In the genomic region with DNA sequence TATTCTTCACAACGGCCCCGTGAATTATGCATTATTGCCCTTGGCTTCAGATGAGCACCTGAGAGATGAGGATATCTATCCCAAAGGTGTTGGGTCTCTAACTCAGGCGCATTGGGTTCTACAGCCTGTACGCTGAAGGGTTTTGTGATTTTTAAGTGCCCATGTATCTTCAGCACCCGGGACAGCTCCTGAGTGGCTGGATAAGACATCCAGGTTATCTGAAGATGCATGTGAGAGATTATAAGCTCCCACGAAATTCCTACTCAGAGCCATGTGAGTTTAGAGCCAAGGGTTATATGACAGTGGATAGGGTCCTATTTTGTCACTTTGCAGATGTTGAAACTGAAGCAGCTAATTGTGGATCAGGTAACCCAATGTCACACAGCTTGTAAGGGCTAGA, we compare ENCODE assay signal across 15 cellular contexts.
A peak's percentile ranks its signal among the peaks of the same experiment; 100 is the strongest.
DNase-seq lines count a peak whose midpoint lies in the region; ATAC-seq and TF ChIP-seq lines count a peak whose summit lies in the region.
"Had no signal": no experiment of that assay in that cellular context is flagged by ENCODE, and none has a peak within 500 bp of the region (broad histone marks: within the 10 kb centered on the region; RNA-seq: fewer than 3 reads in every experiment).

No MANE protein-coding gene starts in this region.

- intact Hi-C loops in activated naive CD4-positive, alpha-beta T cell treated with anti-CD3 and anti-CD28 coated beads for 36 hours (cut with micrococcal nuclease), result no loop called here
- intact Hi-C loops in heart right ventricle (cut with DNase I), result no loop called here

- H3K36me3 Mint-ChIP-seq in activated naive CD4-positive, alpha-beta T cell treated with anti-CD3 and anti-CD28 coated beads for 36 hours (ENCODE audit: low read depth), result no peaks in the 10 kb centered on the region
- H3K36me3 Mint-ChIP-seq in activated naive CD4-positive, alpha-beta T cell treated with anti-CD3 and anti-CD28 coated beads, Interleukin-2, amount 10 ng/mL, durations not matched to agents 7 days and 5 days, result no peaks in the 10 kb centered on the region
- no peaks in the 10 kb centered on the region for H3K36me3 Mint-ChIP-seq in progenitor cell of endocrine pancreas (ENCODE audit: insufficient read depth)
- H3K36me3 Mint-ChIP-seq: activated CD8-positive, alpha-beta memory T cell treated with anti-CD3 and anti-CD28 coated beads, Interleukin-2, amount 10 ng/mL, durations not matched to agents 7 days and 5 days; activated naive CD4-positive, alpha-beta T cell treated with anti-CD3 and anti-CD28 coated beads, Interleukin-2, amount 50 U/mL, for 72 hours; naive thymus-derived CD4-positive, alpha-beta T cell had no signal

- peaks cover 0 to 21% (median 0%) of the 10 kb centered on the region in 11 donors for H3K9me3 ChIP-seq in heart right ventricle

- no peaks in the 10 kb centered on the region for H3K4me1 ChIP-seq in heart right ventricle

- TF ChIP-seq CTCF in epithelial cell of esophagus (IDR thresholded peaks at IDR 0.05; ENCODE audit: insufficient read depth, low read depth, low read length, missing control alignments), result no peak
- no peak for TF ChIP-seq CTCF in progenitor cell of endocrine pancreas (IDR thresholded peaks at IDR 0.05; ENCODE audit: unreplicated experiment)
- TF ChIP-seq CTCF in heart right ventricle (IDR thresholded peaks at IDR 0.05), result no peak

- WGBS in heart right ventricle, 2 donors, result 56 to 59% methylated on average over 6 of the region's 6 CpGs

- CTCF ChIA-PET in activated naive CD4-positive, alpha-beta T cell treated with anti-CD3 and anti-CD28 coated beads for 36 hours (lab: Charles Lee), result no interaction called here
- CTCF ChIA-PET in activated naive CD4-positive, alpha-beta T cell treated with anti-CD3 and anti-CD28 coated beads, Interleukin-2, amount 10 ng/mL, durations not matched to agents 7 days and 5 days (lab: Charles Lee), result interaction anchor here (1.1 kb wide), 1 partner anchor 1319 kb away, joined by 3 read pairs; no protein-coding TSS in a partner anchor

- DNase-seq in activated naive CD4-positive, alpha-beta T cell treated with anti-CD3 and anti-CD28 coated beads for 36 hours, result peak; percentile 9
- no peak for DNase-seq in activated naive CD4-positive, alpha-beta T cell treated with anti-CD3 and anti-CD28 coated beads, Interleukin-2, amount 10 ng/mL, durations not matched to agents 7 days and 5 days
- DNase-seq in epithelial cell of esophagus (ENCODE audit: low read depth) (peak; percentile 13), progenitor cell of endocrine pancreas (ENCODE audit: low spot score, unreplicated experiment) (peak; percentile 59), activated T-cell treated with anti-CD3 and anti-CD28 coated beads for 4 hours (no peak), heart right ventricle (no peak), NCI-H2227 treated with DMSO at 0.1 percent for 48 hours (lab: John Stamatoyannopoulos, UW) (no peak)
- DNase-seq: activated CD8-positive, alpha-beta memory T cell treated with anti-CD3 and anti-CD28 coated beads, Interleukin-2, amount 10 ng/mL, durations not matched to agents 7 days and 5 days; naive thymus-derived CD4-positive, alpha-beta T cell; NCI-H524 treated with DMSO at 0.1 percent for 48 hours; Right ventricle myocardium superior; stimulated activated CD4-positive, alpha-beta T cell treated with anti-CD3 and anti-CD28 coated beads, Interleukin-1b, Interleukin-23, amount 100 ng/mL, for 48 hours had no signal

- no peaks in the 10 kb centered on the region for H3K36me3 ChIP-seq in heart right ventricle

- ATAC-seq in heart right ventricle, result no peak
- ATAC-seq: activated CD8-positive, alpha-beta memory T cell treated with anti-CD3 and anti-CD28 coated beads, Interleukin-2, amount 10 ng/mL, durations not matched to agents 7 days and 5 days; activated naive CD4-positive, alpha-beta T cell treated with anti-CD3 and anti-CD28 coated beads, Interleukin-2, amount 50 U/mL, for 72 hours; left colon; naive thymus-derived CD4-positive, alpha-beta T cell had no signal

- no peaks in the 10 kb centered on the region for H3K27me3 Mint-ChIP-seq in activated naive CD4-positive, alpha-beta T cell treated with anti-CD3 and anti-CD28 coated beads for 36 hours (ENCODE audit: low read depth)
- no peaks in the 10 kb centered on the region for H3K27me3 Mint-ChIP-seq in activated naive CD4-positive, alpha-beta T cell treated with anti-CD3 and anti-CD28 coated beads, Interleukin-2, amount 10 ng/mL, durations not matched to agents 7 days and 5 days
- peaks cover 22% of the 10 kb centered on the region for H3K27me3 Mint-ChIP-seq in progenitor cell of endocrine pancreas
- H3K27me3 Mint-ChIP-seq: activated CD8-positive, alpha-beta memory T cell treated with anti-CD3 and anti-CD28 coated beads, Interleukin-2, amount 10 ng/mL, durations not matched to agents 7 days and 5 days had no signal

- no peaks in the 10 kb centered on the region for H3K4me1 Mint-ChIP-seq in activated naive CD4-positive, alpha-beta T cell treated with anti-CD3 and anti-CD28 coated beads for 36 hours (ENCODE audit: low read depth)
- H3K4me1 Mint-ChIP-seq in activated naive CD4-positive, alpha-beta T cell treated with anti-CD3 and anti-CD28 coated beads, Interleukin-2, amount 10 ng/mL, durations not matched to agents 7 days and 5 days, result no peaks in the 10 kb centered on the region
- no peaks in the 10 kb centered on the region for H3K4me1 Mint-ChIP-seq in progenitor cell of endocrine pancreas (ENCODE audit: low read depth)
- H3K4me1 Mint-ChIP-seq: activated CD8-positive, alpha-beta memory T cell treated with anti-CD3 and anti-CD28 coated beads, Interleukin-2, amount 10 ng/mL, durations not matched to agents 7 days and 5 days; naive thymus-derived CD4-positive, alpha-beta T cell had no signal

- no peak overlapping the region for H3K4me3 Mint-ChIP-seq in activated naive CD4-positive, alpha-beta T cell treated with anti-CD3 and anti-CD28 coated beads for 36 hours
- no peak overlapping the region for H3K4me3 Mint-ChIP-seq in activated naive CD4-positive, alpha-beta T cell treated with anti-CD3 and anti-CD28 coated beads, Interleukin-2, amount 10 ng/mL, durations not matched to agents 7 days and 5 days
- H3K4me3 Mint-ChIP-seq in progenitor cell of endocrine pancreas (ENCODE audit: low read depth), result no peak overlapping the region
- H3K4me3 Mint-ChIP-seq: activated CD8-positive, alpha-beta memory T cell treated with anti-CD3 and anti-CD28 coated beads, Interleukin-2, amount 10 ng/mL, durations not matched to agents 7 days and 5 days; naive thymus-derived CD4-positive, alpha-beta T cell had no signal

- no peak overlapping the region for H3K27ac Mint-ChIP-seq in activated naive CD4-positive, alpha-beta T cell treated with anti-CD3 and anti-CD28 coated beads for 36 hours
- H3K27ac Mint-ChIP-seq in activated naive CD4-positive, alpha-beta T cell treated with anti-CD3 and anti-CD28 coated beads, Interleukin-2, amount 10 ng/mL, durations not matched to agents 7 days and 5 days, result no peak overlapping the region
- no peak overlapping the region for H3K27ac Mint-ChIP-seq in progenitor cell of endocrine pancreas
- H3K27ac Mint-ChIP-seq: activated CD8-positive, alpha-beta memory T cell treated with anti-CD3 and anti-CD28 coated beads, Interleukin-2, amount 10 ng/mL, durations not matched to agents 7 days and 5 days; activated naive CD4-positive, alpha-beta T cell treated with anti-CD3 and anti-CD28 coated beads, Interleukin-2, amount 50 U/mL, for 72 hours; naive thymus-derived CD4-positive, alpha-beta T cell had no signal

- peaks cover 9% of the 10 kb centered on the region for H3K9me3 Mint-ChIP-seq in activated naive CD4-positive, alpha-beta T cell treated with anti-CD3 and anti-CD28 coated beads for 36 hours
- peaks cover 33% of the 10 kb centered on the region for H3K9me3 Mint-ChIP-seq in activated naive CD4-positive, alpha-beta T cell treated with anti-CD3 and anti-CD28 coated beads, Interleukin-2, amount 10 ng/mL, durations not matched to agents 7 days and 5 days
- H3K9me3 Mint-ChIP-seq in progenitor cell of endocrine pancreas (ENCODE audit: low read depth), result no peaks in the 10 kb centered on the region

- no peaks in the 10 kb centered on the region for H3K27me3 ChIP-seq in heart right ventricle

- no peak overlapping the region for H3K4me3 ChIP-seq in epithelial cell of esophagus (ENCODE audit: low read length)
- H3K4me3 ChIP-seq in heart right ventricle, result no peak overlapping the region

- no peak overlapping the region for H3K27ac ChIP-seq in heart right ventricle

TF ChIP-seq in PFSK-1, 5 proteins besides CTCF, POLR2A, EP300 and RAD21:
- TF ChIP-seq, protein P1, sequence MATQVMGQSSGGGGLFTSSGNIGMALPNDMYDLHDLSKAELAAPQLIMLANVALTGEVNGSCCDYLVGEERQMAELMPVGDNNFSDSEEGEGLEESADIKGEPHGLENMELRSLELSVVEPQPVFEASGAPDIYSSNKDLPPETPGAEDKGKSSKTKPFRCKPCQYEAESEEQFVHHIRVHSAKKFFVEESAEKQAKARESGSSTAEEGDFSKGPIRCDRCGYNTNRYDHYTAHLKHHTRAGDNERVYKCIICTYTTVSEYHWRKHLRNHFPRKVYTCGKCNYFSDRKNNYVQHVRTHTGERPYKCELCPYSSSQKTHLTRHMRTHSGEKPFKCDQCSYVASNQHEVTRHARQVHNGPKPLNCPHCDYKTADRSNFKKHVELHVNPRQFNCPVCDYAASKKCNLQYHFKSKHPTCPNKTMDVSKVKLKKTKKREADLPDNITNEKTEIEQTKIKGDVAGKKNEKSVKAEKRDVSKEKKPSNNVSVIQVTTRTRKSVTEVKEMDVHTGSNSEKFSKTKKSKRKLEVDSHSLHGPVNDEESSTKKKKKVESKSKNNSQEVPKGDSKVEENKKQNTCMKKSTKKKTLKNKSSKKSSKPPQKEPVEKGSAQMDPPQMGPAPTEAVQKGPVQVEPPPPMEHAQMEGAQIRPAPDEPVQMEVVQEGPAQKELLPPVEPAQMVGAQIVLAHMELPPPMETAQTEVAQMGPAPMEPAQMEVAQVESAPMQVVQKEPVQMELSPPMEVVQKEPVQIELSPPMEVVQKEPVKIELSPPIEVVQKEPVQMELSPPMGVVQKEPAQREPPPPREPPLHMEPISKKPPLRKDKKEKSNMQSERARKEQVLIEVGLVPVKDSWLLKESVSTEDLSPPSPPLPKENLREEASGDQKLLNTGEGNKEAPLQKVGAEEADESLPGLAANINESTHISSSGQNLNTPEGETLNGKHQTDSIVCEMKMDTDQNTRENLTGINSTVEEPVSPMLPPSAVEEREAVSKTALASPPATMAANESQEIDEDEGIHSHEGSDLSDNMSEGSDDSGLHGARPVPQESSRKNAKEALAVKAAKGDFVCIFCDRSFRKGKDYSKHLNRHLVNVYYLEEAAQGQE (IDR thresholded peaks at IDR 0.05; ENCODE audit: insufficient read depth in 1 of 2, low read depth in 2 of 2, low read length in 2 of 2), result peak; percentile 53 to 92; a peak in 3 of 4 replicates
- no peak for TF ChIP-seq FOXP2 (optimal IDR thresholded peaks at IDR 0.05; ENCODE audit: borderline replicate concordance, extremely low read depth, extremely low read length, insufficient read depth)
- TF ChIP-seq SIN3A (IDR thresholded peaks at IDR 0.05; ENCODE audit: borderline replicate concordance, insufficient read depth, low read length), result no peak

Comparison
In these comparisons a context has a peak if more than half of its experiments do, and no peak if none do; other contexts are left out.
1. DNase-seq: peak in activated naive CD4-positive, alpha-beta T cell treated with anti-CD3 and anti-CD28 coated beads for 36 hours (single experiment), epithelial cell of esophagus (single experiment) and progenitor cell of endocrine pancreas (single experiment); none in activated naive CD4-positive, alpha-beta T cell treated with anti-CD3 and anti-CD28 coated beads, Interleukin-2, amount 10 ng/mL, durations not matched to agents 7 days and 5 days (single experiment), activated T-cell treated with anti-CD3 and anti-CD28 coated beads for 4 hours (single experiment), heart right ventricle (0 of 2) and NCI-H2227 treated with DMSO at 0.1 percent for 48 hours (single experiment).